In the genomic region with DNA sequence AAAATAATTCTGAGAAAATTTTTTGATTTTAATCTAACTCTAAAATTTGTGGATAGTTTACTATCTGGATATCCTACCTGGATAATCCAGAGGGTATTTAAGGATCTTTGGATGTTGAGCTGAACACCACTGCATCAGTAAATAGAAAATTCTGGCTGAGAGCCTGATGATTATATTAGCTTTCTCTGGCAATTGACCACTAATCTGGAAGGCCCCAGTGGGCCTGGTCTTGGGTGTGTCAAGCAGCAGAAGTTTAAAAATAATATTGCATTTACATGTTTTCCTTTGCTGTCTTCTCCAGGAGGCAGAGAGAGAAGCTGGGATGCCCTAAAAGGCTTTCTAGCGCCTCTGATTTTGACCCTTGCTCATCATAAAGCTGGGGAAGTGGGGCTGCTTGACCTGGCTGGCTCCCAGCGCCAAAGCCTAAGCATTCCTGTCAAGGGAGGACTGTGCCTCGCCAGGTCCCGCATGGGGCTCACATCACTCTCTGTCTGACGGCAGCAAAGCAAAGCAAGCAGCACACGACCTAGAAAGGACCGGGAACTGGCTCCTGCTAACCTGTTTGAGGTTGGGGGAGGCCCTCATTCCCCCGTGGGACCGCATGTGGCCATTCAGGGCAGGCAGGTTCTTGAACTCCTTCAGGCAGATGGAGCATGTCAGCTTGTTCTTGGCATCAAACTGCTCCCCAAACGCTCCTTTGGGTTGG, we compare ENCODE assay signal across 18 cellular contexts.
"Had no signal": no experiment of that assay in that cellular context is flagged by ENCODE, and none has a peak within 500 bp of the region (broad histone marks: within the 10 kb centered on the region; RNA-seq: fewer than 3 reads in every experiment).

No MANE protein-coding gene starts in this region.

- H3K4me3 ChIP-seq: gastrocnemius medialis, smooth muscle cell, suprapubic skin, tibial artery, upper lobe of right lung, vagina had no signal

- H3K27ac ChIP-seq: gastrocnemius medialis, suprapubic skin, tibial artery, upper lobe of right lung, vagina had no signal

- H3K4me3 Mint-ChIP-seq: naive B cell, nephron had no signal

- H3K27ac Mint-ChIP-seq: naive B cell had no signal

- H3K27me3 ChIP-seq: gastrocnemius medialis, suprapubic skin, tibial artery, upper lobe of right lung, vagina had no signal

- H3K4me1 ChIP-seq: gastrocnemius medialis, upper lobe of right lung had no signal

- FAIRE-seq: endometrium had no signal

- H3K9me3 ChIP-seq: gastrocnemius medialis, suprapubic skin, tibial artery, upper lobe of right lung, vagina had no signal

- H3K36me3 Mint-ChIP-seq: naive B cell had no signal

- DNase-seq: effector memory CD4-positive, alpha-beta T cell; gastrocnemius medialis; islet precursor cell; mammary epithelial cell; midbrain; naive B cell; posterior cingulate gyrus; stimulated activated CD4-positive, alpha-beta T cell treated with anti-CD3 and anti-CD28 coated beads, Interleukin-2, amount 100 ng/mL, for 48 hours; stimulated activated naive CD8-positive, alpha-beta T cell treated with anti-CD3 and anti-CD28 coated beads, Interleukin-15, Interleukin-2, amounts not matched to agents 100 U/mL and 50 U/mL, for 24 hours; tibial artery; upper lobe of right lung had no signal

- H3K4me2 ChIP-seq: smooth muscle cell had no signal

- H3K36me3 ChIP-seq: gastrocnemius medialis, upper lobe of right lung had no signal

- H3K9me3 Mint-ChIP-seq: naive B cell, nephron had no signal

- ATAC-seq: esophagus mucosa; gastrocnemius medialis; right cardiac atrium; stimulated activated naive CD8-positive, alpha-beta T cell treated with anti-CD3 and anti-CD28 coated beads, Interleukin-15, Interleukin-2, amounts not matched to agents 100 U/mL and 50 U/mL, for 24 hours; upper lobe of right lung had no signal
